ENCODE assay signal across 23 cellular contexts in genomic region chr6:144635051-144635450, GRCh38.
"Had no signal": no experiment of that assay in that cellular context is flagged by ENCODE, and none has a peak within 500 bp of the region (broad histone marks: within the 10 kb centered on the region; RNA-seq: fewer than 3 reads in every experiment).

No MANE protein-coding gene starts in this region.

- H3K9me3 ChIP-seq: lower lobe of right lung, ovary, right atrium auricular region, stomach, tibial nerve, uterus had no signal

- H3K27me3 ChIP-seq: heart left ventricle, ovary, right atrium auricular region, stomach, tibial nerve, uterus had no signal

- H3K27me3 Mint-ChIP-seq: naive thymus-derived CD8-positive, alpha-beta T cell; progenitor cell of endocrine pancreas; stimulated activated naive B cell treated with anti-CD40 and anti-IgM and Interleukin-4, amounts not matched to agents 10 μg/mL and 1 μg/mL and 100 μg/mL, for 72 hours; type B pancreatic cell had no signal

- DNase-seq: heart left ventricle; hypothalamus; islet precursor cell; left ventricle myocardium superior; lower lobe of right lung; mammary epithelial cell; mesenchymal stem cell; naive thymus-derived CD8-positive, alpha-beta T cell; ovary; stimulated activated CD4-positive, alpha-beta T cell treated with anti-CD3 and anti-CD28 coated beads, Interleukin-12 subunit alpha, Interleukin-12 subunit beta, amount 100 ng/mL, for 4 hours; stimulated activated CD4-positive, alpha-beta T cell treated with anti-CD3 and anti-CD28 coated beads, Interleukin-15, amount 100 ng/mL, for 24 hours; stimulated activated CD4-positive, alpha-beta T cell treated with anti-CD3 and anti-CD28 coated beads, Interleukin-2, amount 100 ng/mL, for 24 hours; stimulated activated CD4-positive, alpha-beta T cell treated with anti-CD3 and anti-CD28 coated beads, Interleukin-4, amount 100 ng/mL, for 1 hour; stimulated activated naive B cell treated with anti-CD40 and anti-IgM and Interleukin-4, amounts not matched to agents 10 μg/mL and 1 μg/mL and 100 μg/mL, for 72 hours; stimulated activated naive CD8-positive, alpha-beta T cell treated with anti-CD3 and anti-CD28 coated beads, Interleukin-15, Interleukin-2, amounts not matched to agents 100 U/mL and 50 U/mL, for 24 hours; stomach; uterus had no signal

- H3K9me3 Mint-ChIP-seq: naive thymus-derived CD8-positive, alpha-beta T cell; type B pancreatic cell had no signal

- H3K36me3 ChIP-seq: heart left ventricle, lower lobe of right lung, ovary, right atrium auricular region, stomach, tibial nerve, uterus had no signal

- H3K36me3 Mint-ChIP-seq: type B pancreatic cell had no signal

- ATAC-seq: heart left ventricle; left ventricle myocardium superior; lower lobe of right lung; naive thymus-derived CD8-positive, alpha-beta T cell; sciatic nerve; stimulated activated naive B cell treated with anti-CD40 and anti-IgM and Interleukin-4, amounts not matched to agents 10 μg/mL and 1 μg/mL and 100 μg/mL, for 72 hours; stimulated activated naive CD8-positive, alpha-beta T cell treated with anti-CD3 and anti-CD28 coated beads, Interleukin-15, Interleukin-2, amounts not matched to agents 100 U/mL and 50 U/mL, for 24 hours had no signal

- H3K4me3 Mint-ChIP-seq: naive thymus-derived CD8-positive, alpha-beta T cell; stimulated activated naive B cell treated with anti-CD40 and anti-IgM and Interleukin-4, amounts not matched to agents 10 μg/mL and 1 μg/mL and 100 μg/mL, for 72 hours; type B pancreatic cell had no signal

- H3K27ac Mint-ChIP-seq: progenitor cell of endocrine pancreas; stimulated activated naive B cell treated with anti-CD40 and anti-IgM and Interleukin-4, amounts not matched to agents 10 μg/mL and 1 μg/mL and 100 μg/mL, for 72 hours; type B pancreatic cell had no signal

- H3K27ac ChIP-seq: heart left ventricle, lower lobe of right lung, ovary, right atrium auricular region, skin epidermis, stomach, tibial nerve, uterus had no signal

- H3K4me1 ChIP-seq: lower lobe of right lung, uterus had no signal

- H3K4me3 ChIP-seq: heart left ventricle, lower lobe of right lung, ovary, right atrium auricular region, skin epidermis, stomach, tibial nerve, uterus had no signal
